In the genomic region with DNA sequence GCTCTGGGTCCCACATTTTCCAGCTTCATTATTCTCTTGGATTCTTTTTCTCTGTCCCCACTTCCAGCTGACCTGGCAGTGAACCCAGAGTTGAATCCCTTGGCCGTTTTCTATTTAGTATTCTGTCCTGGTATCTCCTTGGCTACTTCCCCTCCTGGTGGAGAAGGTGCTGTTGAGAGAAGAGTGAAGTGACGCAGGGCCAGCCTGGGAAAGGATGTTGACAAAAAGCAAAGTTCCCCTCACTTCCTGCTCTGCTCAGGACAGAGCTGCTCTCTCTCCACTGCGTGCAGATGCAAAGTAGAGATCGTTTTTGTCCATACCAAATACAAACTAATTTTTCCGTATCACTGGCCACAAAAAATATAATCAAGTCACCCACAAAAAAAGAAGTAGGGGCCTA, we compare ENCODE assay signal across 19 cellular contexts.
A peak's percentile ranks its signal among the peaks of the same experiment; 100 is the strongest.
DNase-seq lines count a peak whose midpoint lies in the region; TF ChIP-seq lines count a peak whose summit lies in the region.
"Had no signal": no experiment of that assay in that cellular context is flagged by ENCODE, and none has a peak within 500 bp of the region (broad histone marks: within the 10 kb centered on the region; RNA-seq: fewer than 3 reads in every experiment).

No MANE protein-coding gene starts in this region.

- in situ Hi-C loops in G401 (cut with HindIII; ENCODE audit: low sequenced_read_pairs): no loop called here

- H3K36me3 ChIP-seq in SJCRH30: no peaks in the 10 kb centered on the region
- H3K36me3 ChIP-seq: HAP-1, MG63, Peyer's patch had no signal

- H3K27me3 ChIP-seq in SJCRH30: no peaks in the 10 kb centered on the region
- H3K27me3 ChIP-seq: BLaER1 treated with 17β-estradiol and CSF1 and Interleukin-3, amounts not matched to agents 10 nM and 100 nM; MG63; Peyer's patch had no signal

- H3K4me3 ChIP-seq in cardiac fibroblast (replicated peaks in 1 of 2; ENCODE audit: low read depth in 2 of 2, low read length in 2 of 2) (no peak overlapping the region), SJCRH30 (no peak overlapping the region)
- H3K4me3 ChIP-seq: BLaER1 treated with 17β-estradiol and CSF1 and Interleukin-3, amounts not matched to agents 10 nM and 100 nM; GM23248; HAP-1; MG63; Peyer's patch had no signal

- H3K27ac ChIP-seq in SJCRH30: no peak overlapping the region
- H3K27ac ChIP-seq: BLaER1 treated with 17β-estradiol and CSF1 and Interleukin-3, amounts not matched to agents 10 nM and 100 nM; GM23248; Peyer's patch had no signal

- H3K9me3 ChIP-seq in SJCRH30 (replicated peaks): no peaks in the 10 kb centered on the region
- H3K9me3 ChIP-seq: HAP-1, MG63, Peyer's patch had no signal

- TF ChIP-seq CTCF in cardiac fibroblast (IDR thresholded peaks at IDR 0.05; ENCODE audit: low read depth, low read length): no peak

- no peaks in the 10 kb centered on the region for H3K4me1 ChIP-seq in SJCRH30
- H3K4me1 ChIP-seq: HAP-1, Peyer's patch had no signal

- DNase-seq in Ammon's horn (ENCODE audit: low spot score) (peak; percentile 30), G401 (ENCODE audit: low spot score) (peak; percentile 7), cardiac fibroblast (ENCODE audit: low read depth in 2 of 2) (peak; percentile 18 to 38), midbrain (lab: John Stamatoyannopoulos, UW) (peak; percentile 29), SJCRH30 (no peak), DMS153 treated with DMSO at 0.1 percent for 48 hours (lab: John Stamatoyannopoulos, UW; ENCODE audit: unreplicated experiment) (no peak), posterior cingulate gyrus (no peak)
- DNase-seq: CD8-positive, alpha-beta memory T cell; GF-D8; GM23248; Kasumi-1; MG63; NCI-H1105; NCI-H2081; NCI-H2171 treated with DMSO at 0.1 percent for 48 hours; NK-92 treated with Interleukin-12 subunit alpha and Interleukin-12 subunit beta, amount 100 ng/mL, for 24 hours; Peyer's patch had no signal

- intact Hi-C loops in posterior cingulate gyrus (cut with DNase I): no loop called here

Comparison
In these comparisons a context has a peak if more than half of its experiments do, and no peak if none do; other contexts are left out.
1. DNase-seq: peak in Ammon's horn (single experiment), G401 (single experiment), cardiac fibroblast (2 of 2) and midbrain (single experiment); none in SJCRH30 (0 of 2), DMS153 treated with DMSO at 0.1 percent for 48 hours (single experiment) and posterior cingulate gyrus (0 of 10).